In the genomic region with DNA sequence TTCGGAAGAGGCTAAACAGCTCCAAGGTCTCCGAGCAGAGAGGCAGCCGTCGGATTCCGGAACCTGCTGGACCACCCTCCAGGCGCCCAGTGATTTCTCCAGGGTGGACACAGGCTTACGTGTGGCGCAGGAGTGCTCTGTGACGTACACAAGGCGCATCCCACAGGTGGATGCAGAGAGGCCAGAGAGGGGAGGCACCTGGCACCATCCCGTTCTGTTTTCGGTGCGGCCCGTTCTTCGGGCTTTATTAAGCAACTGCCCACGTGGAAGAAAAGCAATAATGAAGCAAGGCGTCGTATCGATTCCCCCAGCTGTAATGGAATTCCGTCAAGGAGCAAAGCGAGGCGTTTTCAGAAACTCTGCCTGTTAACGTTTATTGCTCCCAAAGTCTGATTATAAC, we compare ENCODE assay signal across 20 cellular contexts.
"Had no signal": no experiment of that assay in that cellular context is flagged by ENCODE, and none has a peak within 500 bp of the region (broad histone marks: within the 10 kb centered on the region; RNA-seq: fewer than 3 reads in every experiment).

No MANE protein-coding gene starts in this region.

- H3K4me3 ChIP-seq: dorsolateral prefrontal cortex, gastrocnemius medialis, lower lobe of right lung, pancreas, right lobe of liver, stomach, thyroid gland had no signal

- H3K27ac Mint-ChIP-seq: natural killer cell; progenitor cell of endocrine pancreas; stimulated activated effector memory CD8-positive, alpha-beta T cell treated with anti-CD3 and anti-CD28 coated beads, Interleukin-12 subunit alpha, Interleukin-12 subunit beta, amount 100 ng/mL, for 72 hours; type B pancreatic cell had no signal

- H3K27me3 ChIP-seq: dorsolateral prefrontal cortex, gastrocnemius medialis, pancreas, right lobe of liver, stomach, thyroid gland had no signal

- H3K36me3 ChIP-seq: gastrocnemius medialis, lower lobe of right lung, pancreas, right lobe of liver, stomach, thyroid gland had no signal

- ATAC-seq: esophagus mucosa; gastrocnemius medialis; left ventricle myocardium superior; lower lobe of right lung; natural killer cell; pancreas; stimulated activated effector memory CD8-positive, alpha-beta T cell treated with anti-CD3 and anti-CD28 coated beads, Interleukin-12 subunit alpha, Interleukin-12 subunit beta, amount 100 ng/mL, for 72 hours had no signal

- H3K4me1 Mint-ChIP-seq: natural killer cell; stimulated activated effector memory CD8-positive, alpha-beta T cell treated with anti-CD3 and anti-CD28 coated beads, Interleukin-12 subunit alpha, Interleukin-12 subunit beta, amount 100 ng/mL, for 72 hours had no signal

- H3K9me3 Mint-ChIP-seq: natural killer cell; stimulated activated effector memory CD8-positive, alpha-beta T cell treated with anti-CD3 and anti-CD28 coated beads, Interleukin-12 subunit alpha, Interleukin-12 subunit beta, amount 100 ng/mL, for 72 hours; type B pancreatic cell had no signal

- H3K27ac ChIP-seq: epithelial cell of prostate, gastrocnemius medialis, lower lobe of right lung, pancreas, right lobe of liver, stomach, thyroid gland had no signal

- H3K4me1 ChIP-seq: gastrocnemius medialis, lower lobe of right lung, pancreas, right lobe of liver, stomach, thyroid gland had no signal

- H3K4me3 Mint-ChIP-seq: natural killer cell; stimulated activated effector memory CD8-positive, alpha-beta T cell treated with anti-CD3 and anti-CD28 coated beads, Interleukin-12 subunit alpha, Interleukin-12 subunit beta, amount 100 ng/mL, for 72 hours; type B pancreatic cell had no signal

- DNase-seq: effector CD4-positive, alpha-beta T cell; foreskin fibroblast; gastrocnemius medialis; left ventricle myocardium superior; lower lobe of right lung; natural killer cell; occipital lobe; pancreas; right lobe of liver; stimulated activated CD4-positive, alpha-beta T cell treated with anti-CD3 and anti-CD28 coated beads, Interleukin-2, amount 100 ng/mL, for 24 hours; stimulated activated CD4-positive, alpha-beta T cell treated with anti-CD3 and anti-CD28 coated beads, Interleukin-4, amount 100 ng/mL, for 24 hours; stimulated activated naive CD4-positive, alpha-beta T cell treated with Interleukin-2 at 50 U/mL for 16 hours; stomach; thyroid gland had no signal

- H3K27me3 Mint-ChIP-seq: progenitor cell of endocrine pancreas, type B pancreatic cell had no signal

- H3K9me3 ChIP-seq: gastrocnemius medialis, lower lobe of right lung, pancreas, right lobe of liver, stomach, thyroid gland had no signal

- H3K36me3 Mint-ChIP-seq: natural killer cell; stimulated activated effector memory CD8-positive, alpha-beta T cell treated with anti-CD3 and anti-CD28 coated beads, Interleukin-12 subunit alpha, Interleukin-12 subunit beta, amount 100 ng/mL, for 72 hours; type B pancreatic cell had no signal
